ENCODE assay signal across 8 cellular contexts in genomic region chr5:40277161-40277906, GRCh38.
DNase-seq lines count a peak whose midpoint lies in the region; ATAC-seq and TF ChIP-seq lines count a peak whose summit lies in the region.

No MANE protein-coding gene starts in this region.

- H3K4me3 Mint-ChIP-seq in activated CD4-positive, alpha-beta T cell treated with anti-CD3 and anti-CD28 coated beads for 36 hours = peak overlapping the region; percentile 39
- peak overlapping the region; percentile 29 for H3K4me3 Mint-ChIP-seq in activated CD8-positive, alpha-beta T cell treated with anti-CD3 and anti-CD28 coated beads, Interleukin-2, amount 10 ng/mL, durations not matched to agents 7 days and 5 days

- peak; percentile 77 for ATAC-seq in activated CD4-positive, alpha-beta T cell treated with anti-CD3 and anti-CD28 coated beads for 36 hours
- ATAC-seq in HG02885 (IDR thresholded peaks at IDR 0.05; ENCODE audit: poor library complexity, unreplicated experiment) = peak; percentile 77
- ATAC-seq in activated CD8-positive, alpha-beta T cell treated with anti-CD3 and anti-CD28 coated beads, Interleukin-2, amount 10 ng/mL, durations not matched to agents 7 days and 5 days = peak; percentile 66
- ATAC-seq in GM19328 (IDR thresholded peaks at IDR 0.05; ENCODE audit: unreplicated experiment) = no peak
- no peak for ATAC-seq in HG03095 (IDR thresholded peaks at IDR 0.05; ENCODE audit: unreplicated experiment)

- H3K27ac ChIP-seq in esophagus muscularis mucosa (replicated peaks in 1 of 4) = no peak overlapping the region

- DNase-seq in activated CD4-positive, alpha-beta T cell treated with anti-CD3 and anti-CD28 coated beads for 36 hours = peak; percentile 59
- no peak for DNase-seq in activated CD4-positive, alpha-beta T cell treated with anti-CD3 and anti-CD28 coated beads, Interleukin-2, amount 50 U/mL, for 1 hour
- DNase-seq in activated CD8-positive, alpha-beta T cell treated with anti-CD3 and anti-CD28 coated beads, Interleukin-2, amount 10 ng/mL, durations not matched to agents 7 days and 5 days = no peak
- DNase-seq in stimulated activated CD8-positive, alpha-beta memory T cell treated with anti-CD3 and anti-CD28 coated beads, Interleukin-4, amount 100 ng/mL, for 24 hours (ENCODE audit: low read depth) = peak; percentile 12
- no peak for DNase-seq in esophagus muscularis mucosa (ENCODE audit: extremely low spot score)

- H3K4me1 Mint-ChIP-seq in activated CD4-positive, alpha-beta T cell treated with anti-CD3 and anti-CD28 coated beads for 36 hours = peaks cover 77% of the 10 kb centered on the region
- peaks cover 36% of the 10 kb centered on the region for H3K4me1 Mint-ChIP-seq in activated CD8-positive, alpha-beta T cell treated with anti-CD3 and anti-CD28 coated beads, Interleukin-2, amount 10 ng/mL, durations not matched to agents 7 days and 5 days (ENCODE audit: low read depth)

- H3K4me3 ChIP-seq in esophagus muscularis mucosa = no peak overlapping the region

- H3K36me3 Mint-ChIP-seq in activated CD4-positive, alpha-beta T cell treated with anti-CD3 and anti-CD28 coated beads for 36 hours (ENCODE audit: low read depth) = peaks cover 13% of the 10 kb centered on the region
- H3K36me3 Mint-ChIP-seq in activated CD8-positive, alpha-beta T cell treated with anti-CD3 and anti-CD28 coated beads, Interleukin-2, amount 10 ng/mL, durations not matched to agents 7 days and 5 days (ENCODE audit: low read depth) = peaks cover 8% of the 10 kb centered on the region

- no peak for TF ChIP-seq CTCF in esophagus muscularis mucosa (IDR thresholded peaks at IDR 0.05)

- TF ChIP-seq POLR2A in esophagus muscularis mucosa (IDR thresholded peaks at IDR 0.05; ENCODE audit: low read depth) = no peak

- no peaks in the 10 kb centered on the region for H3K36me3 ChIP-seq in esophagus muscularis mucosa

- no peaks in the 10 kb centered on the region for H3K9me3 ChIP-seq in esophagus muscularis mucosa

- H3K4me1 ChIP-seq in esophagus muscularis mucosa = no peaks in the 10 kb centered on the region

- H3K27me3 ChIP-seq in esophagus muscularis mucosa = no peaks in the 10 kb centered on the region

- CTCF ChIA-PET in activated CD4-positive, alpha-beta T cell treated with anti-CD3 and anti-CD28 coated beads for 36 hours (lab: Charles Lee) = interaction anchor here (0.6 to 2.3 kb wide), 12 partner anchors 10 to 212 kb away, joined by 3 to 8 read pairs (median 4); no protein-coding TSS in a partner anchor
- CTCF ChIA-PET in activated CD8-positive, alpha-beta T cell treated with anti-CD3 and anti-CD28 coated beads, Interleukin-2, amount 10 ng/mL, durations not matched to agents 7 days and 5 days (lab: Charles Lee) = interaction anchor here (0.7 to 1.2 kb wide), 4 partner anchors 9 to 128 kb away, joined by 3 to 5 read pairs (median 4); no protein-coding TSS in a partner anchor

- no peaks in the 10 kb centered on the region for H3K27me3 Mint-ChIP-seq in activated CD4-positive, alpha-beta T cell treated with anti-CD3 and anti-CD28 coated beads for 36 hours
- no peaks in the 10 kb centered on the region for H3K27me3 Mint-ChIP-seq in activated CD8-positive, alpha-beta T cell treated with anti-CD3 and anti-CD28 coated beads, Interleukin-2, amount 10 ng/mL, durations not matched to agents 7 days and 5 days (ENCODE audit: low read depth)

- intact Hi-C loops in activated CD4-positive, alpha-beta T cell treated with anti-CD3 and anti-CD28 coated beads for 36 hours (cut with DNase I, micrococcal nuclease) = loop anchor here (1.0 to 10.0 kb wide), 23 partner anchors 37 to 1103 kb away; partner anchors contain the start of genes PTGER4 (in 2 of the 2) and RPL37 (in 1 of the 2)
- intact Hi-C loops in esophagus muscularis mucosa (cut with DNase I) = no loop called here

- H3K27ac Mint-ChIP-seq in activated CD4-positive, alpha-beta T cell treated with anti-CD3 and anti-CD28 coated beads for 36 hours = peak overlapping the region; percentile 95
- H3K27ac Mint-ChIP-seq in activated CD8-positive, alpha-beta T cell treated with anti-CD3 and anti-CD28 coated beads, Interleukin-2, amount 10 ng/mL, durations not matched to agents 7 days and 5 days = peak overlapping the region; percentile 85

- WGBS in esophagus muscularis mucosa = 82% methylated on average over 4 of the region's 4 CpGs

- POLR2A ChIA-PET in activated CD4-positive, alpha-beta T cell treated with anti-CD3 and anti-CD28 coated beads for 36 hours (lab: Charles Lee) = interaction anchor here (0.6 to 2.2 kb wide), 15 partner anchors 37 to 399 kb away, joined by 3 to 11 read pairs (median 5); no protein-coding TSS in a partner anchor
- POLR2A ChIA-PET in activated CD8-positive, alpha-beta T cell treated with anti-CD3 and anti-CD28 coated beads, Interleukin-2, amount 10 ng/mL, durations not matched to agents 7 days and 5 days (lab: Charles Lee) = interaction anchor here (0.5 to 1.3 kb wide), 3 partner anchors 50 to 1074 kb away, joined by 3 to 5 read pairs (median 3); no protein-coding TSS in a partner anchor

- no peak for TF ChIP-seq EP300 in esophagus muscularis mucosa (IDR thresholded peaks at IDR 0.05)

- peaks cover 7% of the 10 kb centered on the region for H3K9me3 Mint-ChIP-seq in activated CD4-positive, alpha-beta T cell treated with anti-CD3 and anti-CD28 coated beads for 36 hours (ENCODE audit: low read depth)
- H3K9me3 Mint-ChIP-seq in activated CD8-positive, alpha-beta T cell treated with anti-CD3 and anti-CD28 coated beads, Interleukin-2, amount 10 ng/mL, durations not matched to agents 7 days and 5 days (ENCODE audit: insufficient read depth) = no peaks in the 10 kb centered on the region

Comparison
In these comparisons a context has a peak if more than half of its experiments do, and no peak if none do; other contexts are left out.
1. DNase-seq: peak in activated CD4-positive, alpha-beta T cell treated with anti-CD3 and anti-CD28 coated beads for 36 hours (single experiment) and stimulated activated CD8-positive, alpha-beta memory T cell treated with anti-CD3 and anti-CD28 coated beads, Interleukin-4, amount 100 ng/mL, for 24 hours (single experiment); none in activated CD4-positive, alpha-beta T cell treated with anti-CD3 and anti-CD28 coated beads, Interleukin-2, amount 50 U/mL, for 1 hour (single experiment), activated CD8-positive, alpha-beta T cell treated with anti-CD3 and anti-CD28 coated beads, Interleukin-2, amount 10 ng/mL, durations not matched to agents 7 days and 5 days (single experiment) and esophagus muscularis mucosa (single experiment).
2. ATAC-seq: peak in activated CD4-positive, alpha-beta T cell treated with anti-CD3 and anti-CD28 coated beads for 36 hours (single experiment), HG02885 (single experiment) and activated CD8-positive, alpha-beta T cell treated with anti-CD3 and anti-CD28 coated beads, Interleukin-2, amount 10 ng/mL, durations not matched to agents 7 days and 5 days (single experiment); none in GM19328 (single experiment) and HG03095 (single experiment).